ENCODE assay signal across 29 cellular contexts in the genomic region with DNA sequence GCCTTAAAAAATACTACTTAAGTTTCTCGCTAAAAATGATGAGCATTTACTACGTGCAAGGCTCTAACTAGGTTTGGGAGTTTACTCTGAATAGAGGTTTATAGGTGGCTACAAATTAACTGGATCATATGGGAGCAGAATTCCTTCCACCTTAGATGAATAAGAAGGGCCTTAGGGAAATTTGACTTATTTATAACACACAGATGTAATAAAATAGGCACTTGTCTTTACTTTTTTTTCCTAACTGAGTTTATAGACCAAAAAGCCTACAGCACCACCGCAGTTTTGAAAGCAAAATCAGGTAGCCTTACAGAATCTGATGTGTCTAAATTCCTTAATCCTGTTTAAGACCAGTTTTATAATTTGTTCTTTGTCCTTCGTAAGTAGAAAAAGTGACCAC. TPM values are rescaled to one million over a fixed set of nuclear protein-coding genes. Genes with fewer than 3 reads are reported as not detected.
DNase-seq lines count a peak whose midpoint lies in the region; ATAC-seq and TF ChIP-seq lines count a peak whose summit lies in the region.
"Had no signal": no experiment of that assay in that cellular context is flagged by ENCODE, and none has a peak within 500 bp of the region (broad histone marks: within the 10 kb centered on the region; RNA-seq: fewer than 3 reads in every experiment).

No MANE protein-coding gene starts in this region.

- POLR2A ChIA-PET in HEK293 (lab: Yijun Ruan, JAX), result no interaction called here

- H3K4me3 ChIP-seq in CD4-positive, CD25-positive, alpha-beta regulatory T cell (ENCODE audit: low read depth, low read length), result peak overlapping the region; percentile 14
- H3K4me3 ChIP-seq in HEK293 (ENCODE audit: low read depth, low read length) (no peak overlapping the region), ascending aorta (no peak overlapping the region), sigmoid colon (no peak overlapping the region)
- H3K4me3 ChIP-seq: heart left ventricle, prostate gland had no signal

- intact Hi-C loops in ascending aorta (cut with DNase I) (loop anchor here (10.0 kb wide), 1 partner anchor 195 kb away; no protein-coding TSS in a partner anchor), sigmoid colon (cut with DNase I) (no loop called here)

- TF ChIP-seq CTCF in HEK293 (tag by site-specific recombination; IDR thresholded peaks at IDR 0.05) (no peak), ascending aorta (IDR thresholded peaks at IDR 0.05) (no peak), sigmoid colon (IDR thresholded peaks at IDR 0.05) (no peak)

- CTCF ChIA-PET in HEK293 (lab: Yijun Ruan, JAX), result no interaction called here

- no peaks in the 10 kb centered on the region for H3K27me3 ChIP-seq in CD4-positive, CD25-positive, alpha-beta regulatory T cell (ENCODE audit: control insufficient read depth, insufficient read depth, low read length)
- H3K27me3 ChIP-seq in ascending aorta, result no peaks in the 10 kb centered on the region
- H3K27me3 ChIP-seq in sigmoid colon, result no peaks in the 10 kb centered on the region
- H3K27me3 ChIP-seq: foreskin keratinocyte, heart left ventricle had no signal

- no peaks in the 10 kb centered on the region for H3K9me3 ChIP-seq in CD4-positive, CD25-positive, alpha-beta regulatory T cell (ENCODE audit: control insufficient read depth in 2 of 2, low read length in 2 of 2)
- H3K9me3 ChIP-seq in HEK293 (ENCODE audit: control insufficient read depth, insufficient read depth, low read depth, low read length) (no peaks in the 10 kb centered on the region), ascending aorta (no peaks in the 10 kb centered on the region), sigmoid colon (no peaks in the 10 kb centered on the region)
- H3K9me3 ChIP-seq: Caco-2, heart left ventricle, prostate gland had no signal

- no peak for ATAC-seq in CD4-positive, CD25-positive, alpha-beta regulatory T cell (ENCODE audit: low read depth in 2 of 2)
- ATAC-seq: activated CD4-positive, alpha-beta T cell treated with anti-CD3 and anti-CD28 coated beads for 36 hours; esophagus mucosa; foreskin keratinocyte; heart left ventricle; naive thymus-derived CD4-positive, alpha-beta T cell had no signal

- H3K27ac ChIP-seq in CD4-positive, CD25-positive, alpha-beta regulatory T cell (ENCODE audit: insufficient read depth, low read length, poor library complexity, severe bottlenecking), result no peak overlapping the region
- no peak overlapping the region for H3K27ac ChIP-seq in HEK293 (ENCODE audit: extremely low read depth, low read depth, low read length)
- H3K27ac ChIP-seq in ascending aorta, result peak overlapping the region; percentile 63 to 66
- H3K27ac ChIP-seq in sigmoid colon, result peak overlapping the region in 3 of 4 donors; percentile 1 to 36 (median 22)
- H3K27ac ChIP-seq: foreskin keratinocyte, prostate gland had no signal

- H3K4me1 Mint-ChIP-seq in CD4-positive, CD25-positive, alpha-beta regulatory T cell, result peaks cover 45 to 91% (median 59%) of the 10 kb centered on the region in 4 donors

- no peaks in the 10 kb centered on the region for H3K9me3 Mint-ChIP-seq in CD4-positive, CD25-positive, alpha-beta regulatory T cell
- H3K9me3 Mint-ChIP-seq: dendritic cell treated with granulocyte-macrophage colony-stimulating factor and Interleukin-4, amounts not matched to agents 40 ng/mL and 50 ng/mL, for 4 days; H9; mesothelial cell of epicardium; naive thymus-derived CD4-positive, alpha-beta T cell had no signal

- DNase-seq in CD4-positive, CD25-positive, alpha-beta regulatory T cell, result no peak
- DNase-seq in ascending aorta (ENCODE audit: low spot score in 2 of 2), result no peak
- DNase-seq in sigmoid colon, result no peak
- no peak for DNase-seq in activated CD4-positive, alpha-beta T cell treated with anti-CD3 and anti-CD28 coated beads for 4 hours
- no peak for DNase-seq in DMS114 treated with DMSO at 0.1 percent for 48 hours (lab: John Stamatoyannopoulos, UW; ENCODE audit: unreplicated experiment)
- no peak for DNase-seq in activated gamma-delta T cell (lab: John Stamatoyannopoulos, UW)
- DNase-seq: activated gamma-delta T cell treated with Interleukin-2 at 50 U/mL for 16 hours; activated T-cell treated with anti-CD3 and anti-CD28 coated beads, Interleukin-2, amount 50 U/mL, for 1 hour; Caco-2; central memory CD4-positive, alpha-beta T cell; foreskin keratinocyte; H9; heart left ventricle; Kasumi-1; naive thymus-derived CD4-positive, alpha-beta T cell; NCI-H1436; NCI-H2081; NCI-H2227 treated with DMSO at 0.1 percent for 48 hours; NCI-H526; NK-92 treated with Interleukin-12 subunit alpha and Interleukin-12 subunit beta, amount 100 ng/mL, for 24 hours; occipital lobe; Right ventricle myocardium superior; stimulated activated naive CD4-positive, alpha-beta T cell had no signal

- TF ChIP-seq POLR2A in sigmoid colon (IDR thresholded peaks at IDR 0.05), result no peak

- 88 to 90% methylated on average over 4 of the region's 4 CpGs for WGBS in sigmoid colon, 2 donors

- peaks cover 5% of the 10 kb centered on the region for H3K36me3 ChIP-seq in CD4-positive, CD25-positive, alpha-beta regulatory T cell (ENCODE audit: control insufficient read depth, insufficient read depth, low read length)
- H3K36me3 ChIP-seq in HEK293 (ENCODE audit: control insufficient read depth in 2 of 2, insufficient read depth in 1 of 2, low read length in 2 of 2) (no peaks in the 10 kb centered on the region; a peak in 1 of 3 replicates), ascending aorta (no peaks in the 10 kb centered on the region), sigmoid colon (no peaks in the 10 kb centered on the region)
- H3K36me3 ChIP-seq: prostate gland had no signal

- TF ChIP-seq EP300 in sigmoid colon (IDR thresholded peaks at IDR 0.05), result no peak

- peaks cover 12% of the 10 kb centered on the region for H3K4me1 ChIP-seq in CD4-positive, CD25-positive, alpha-beta regulatory T cell (ENCODE audit: control insufficient read depth, insufficient read depth, low read length, poor library complexity, severe bottlenecking)
- H3K4me1 ChIP-seq in HEK293 (ENCODE audit: control insufficient read depth, insufficient read depth, low read length) (peaks cover 21% of the 10 kb centered on the region), ascending aorta (peaks cover 0 to 14% of the 10 kb centered on the region in 2 donors), sigmoid colon (peaks cover 0 to 43% (median 31%) of the 10 kb centered on the region in 4 donors)
- H3K4me1 ChIP-seq: prostate gland had no signal

- H3K36me3 Mint-ChIP-seq in CD4-positive, CD25-positive, alpha-beta regulatory T cell, result peaks cover 15% of the 10 kb centered on the region

- no peaks in the 10 kb centered on the region for H3K27me3 Mint-ChIP-seq in CD4-positive, CD25-positive, alpha-beta regulatory T cell
- H3K27me3 Mint-ChIP-seq: activated CD4-positive, alpha-beta T cell treated with anti-CD3 and anti-CD28 coated beads for 36 hours; dendritic cell treated with granulocyte-macrophage colony-stimulating factor and Interleukin-4, amounts not matched to agents 40 ng/mL and 50 ng/mL, for 4 days; naive thymus-derived CD4-positive, alpha-beta T cell had no signal

- peak overlapping the region in 1 of 3 donors; percentile 8 for H3K27ac Mint-ChIP-seq in CD4-positive, CD25-positive, alpha-beta regulatory T cell
- H3K27ac Mint-ChIP-seq: activated CD4-positive, alpha-beta T cell treated with anti-CD3 and anti-CD28 coated beads for 36 hours; dendritic cell treated with granulocyte-macrophage colony-stimulating factor and Interleukin-4, amounts not matched to agents 40 ng/mL and 50 ng/mL, for 4 days had no signal

- no peak overlapping the region for H3K4me3 Mint-ChIP-seq in CD4-positive, CD25-positive, alpha-beta regulatory T cell
- H3K4me3 Mint-ChIP-seq: activated CD4-positive, alpha-beta T cell treated with anti-CD3 and anti-CD28 coated beads for 36 hours; dendritic cell treated with granulocyte-macrophage colony-stimulating factor and Interleukin-4, amounts not matched to agents 40 ng/mL and 50 ng/mL, for 4 days; H9; mesothelial cell of epicardium had no signal

TF ChIP-seq in HEK293, 187 proteins besides CTCF, POLR2A, EP300 and RAD21:
- TF ChIP-seq OSR2 (tag by site-specific recombination; IDR thresholded peaks at IDR 0.05), result no peak
- TF ChIP-seq, protein P1, sequence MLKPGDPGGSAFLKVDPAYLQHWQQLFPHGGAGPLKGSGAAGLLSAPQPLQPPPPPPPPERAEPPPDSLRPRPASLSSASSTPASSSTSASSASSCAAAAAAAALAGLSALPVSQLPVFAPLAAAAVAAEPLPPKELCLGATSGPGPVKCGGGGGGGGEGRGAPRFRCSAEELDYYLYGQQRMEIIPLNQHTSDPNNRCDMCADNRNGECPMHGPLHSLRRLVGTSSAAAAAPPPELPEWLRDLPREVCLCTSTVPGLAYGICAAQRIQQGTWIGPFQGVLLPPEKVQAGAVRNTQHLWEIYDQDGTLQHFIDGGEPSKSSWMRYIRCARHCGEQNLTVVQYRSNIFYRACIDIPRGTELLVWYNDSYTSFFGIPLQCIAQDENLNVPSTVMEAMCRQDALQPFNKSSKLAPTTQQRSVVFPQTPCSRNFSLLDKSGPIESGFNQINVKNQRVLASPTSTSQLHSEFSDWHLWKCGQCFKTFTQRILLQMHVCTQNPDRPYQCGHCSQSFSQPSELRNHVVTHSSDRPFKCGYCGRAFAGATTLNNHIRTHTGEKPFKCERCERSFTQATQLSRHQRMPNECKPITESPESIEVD (tag by site-specific recombination; IDR thresholded peaks at IDR 0.05), result 0 out of 2 replicates have a peak, but pooled peaks have one; percentile 50
TF ChIP-seq in HEK293: peak in this region for 1.

RNA-seq across cellular contexts. Expression of gene AEBP2, which starts 10.5 kb away (rescaled TPM):
- total RNA-seq in CD4-positive, CD25-positive, alpha-beta regulatory T cell, result 64.7 TPM
- polyA plus RNA-seq in CD4-positive, CD25-positive, alpha-beta regulatory T cell, result 10 to 100 TPM in 3 of 4 donors, 1 to 10 TPM in 1; 9.1 to 11.8 (median 11.6) TPM
- total RNA-seq in ascending aorta, result 29.6 TPM
- 10 to 100 TPM; 28.4 to 52.8 (median 42.8) TPM for total RNA-seq in sigmoid colon
- 10 to 100 TPM in 2 of 3 donors, 1 to 10 TPM in 1; 7.8 to 11.4 (median 10.2) TPM for polyA plus RNA-seq in sigmoid colon

Comparison
In these comparisons a context has a peak if more than half of its experiments do, and no peak if none do; other contexts are left out.
1. H3K27ac ChIP-seq: peak in ascending aorta (2 of 2) and sigmoid colon (3 of 4); none in CD4-positive, CD25-positive, alpha-beta regulatory T cell (single experiment) and HEK293 (single experiment).